ENCODE assay signal across 11 cellular contexts in genomic region chr10:103277713-103278299, GRCh38. TPM values are rescaled to one million over a fixed set of nuclear protein-coding genes. Genes with fewer than 3 reads are reported as not detected.
DNase-seq lines count a peak whose midpoint lies in the region; ATAC-seq and TF ChIP-seq lines count a peak whose summit lies in the region.
"Had no signal": no experiment of that assay in that cellular context is flagged by ENCODE, and none has a peak within 500 bp of the region (broad histone marks: within the 10 kb centered on the region; RNA-seq: fewer than 3 reads in every experiment).

No MANE protein-coding gene starts in this region.

- peak overlapping the region; percentile 18 for H3K4me3 Mint-ChIP-seq in osteocyte (ENCODE audit: unreplicated experiment)

- WGBS in ectodermal cell, 2 experiments: 6% methylated on average over 68 of the region's 68 CpGs

- DNase-seq in D341Med (ENCODE audit: low spot score) (peak; percentile 30), H7 (peak; percentile 68), osteocyte (ENCODE audit: extremely low spot score, unreplicated experiment) (no peak), cerebellar nuclear complex (lab: John Stamatoyannopoulos, UW) (no peak), iPS-NIHi11 (ENCODE audit: low spot score) (no peak), left lobe of liver (ENCODE audit: low spot score) (no peak)
- DNase-seq: activated T-cell treated with anti-CD3 and anti-CD28 coated beads, Interleukin-2, amount 50 U/mL, for 4 hours; effector CD4-positive, alpha-beta T cell had no signal

- no peak for TF ChIP-seq CTCF in osteocyte (IDR thresholded peaks at IDR 0.05)

- H3K27ac ChIP-seq in ectodermal cell (ENCODE audit: insufficient read depth, low read depth, low read length, poor library complexity, severe bottlenecking): no peak overlapping the region
- H3K27ac ChIP-seq: left lung had no signal

- peaks cover 12% of the 10 kb centered on the region for H3K4me1 ChIP-seq in ectodermal cell (ENCODE audit: control insufficient read depth, insufficient read depth, low read length)

- H3K27me3 ChIP-seq in H7 (ENCODE audit: control insufficient read depth, insufficient read depth, low read length): peaks cover 38% of the 10 kb centered on the region
- peaks cover 53% of the 10 kb centered on the region for H3K27me3 ChIP-seq in ectodermal cell (ENCODE audit: control insufficient read depth, insufficient read depth, low read length, poor library complexity, severe bottlenecking)

- H3K27me3 Mint-ChIP-seq in osteocyte (ENCODE audit: unreplicated experiment): peaks cover 40% of the 10 kb centered on the region

- peaks cover 24% of the 10 kb centered on the region for H3K4me1 Mint-ChIP-seq in osteocyte (ENCODE audit: unreplicated experiment)

- H3K9me3 ChIP-seq in ectodermal cell (ENCODE audit: control insufficient read depth, low read length): no peaks in the 10 kb centered on the region
- H3K9me3 ChIP-seq: left lung had no signal

- H3K4me3 ChIP-seq in H7 (ENCODE audit: insufficient read depth, low read depth, low read length) (peak overlapping the region; percentile 61), ectodermal cell (ENCODE audit: insufficient read depth, low read depth, low read length) (peak overlapping the region; percentile 57)

- ATAC-seq in left lobe of liver: no peak

- no peaks in the 10 kb centered on the region for H3K9me3 Mint-ChIP-seq in osteocyte (ENCODE audit: unreplicated experiment)
- H3K9me3 Mint-ChIP-seq: activated T-cell treated with anti-CD3 and anti-CD28 coated beads, Interleukin-2, amount 50 U/mL, for 4 hours; stimulated activated naive CD8-positive, alpha-beta T cell treated with anti-CD3 and anti-CD28 coated beads, Interleukin-15, Interleukin-2, amounts not matched to agents 100 ng/mL and 50 ng/mL, for 24 hours had no signal

- H3K36me3 Mint-ChIP-seq in osteocyte (ENCODE audit: unreplicated experiment): no peaks in the 10 kb centered on the region

- H3K36me3 ChIP-seq in H7 (replicated peaks; ENCODE audit: control insufficient read depth, insufficient read depth, low read length) (no peaks in the 10 kb centered on the region), ectodermal cell (ENCODE audit: control insufficient read depth, insufficient read depth, low read length) (no peaks in the 10 kb centered on the region)
- H3K36me3 ChIP-seq: left lung had no signal

- H3K27ac Mint-ChIP-seq in osteocyte (ENCODE audit: unreplicated experiment): no peak overlapping the region
- H3K27ac Mint-ChIP-seq: stimulated activated naive CD8-positive, alpha-beta T cell treated with anti-CD3 and anti-CD28 coated beads, Interleukin-15, Interleukin-2, amounts not matched to agents 100 ng/mL and 50 ng/mL, for 24 hours had no signal

RNA-seq across cellular contexts. Expression of gene INA, which starts 0.9 kb away (rescaled TPM):
- total RNA-seq in H7 (2014; rRNA removed; shearing (Covaris generic)): 25.0 and 29.5 TPM in 2 replicates
- polyA plus RNA-seq in ectodermal cell (2013, experiment 1 of 4): 19.3 TPM
- polyA plus RNA-seq in ectodermal cell (2013, experiment 2 of 4): 18.4 TPM
- 15.0 TPM for polyA plus RNA-seq in ectodermal cell (2013, experiment 3 of 4)
- polyA plus RNA-seq in ectodermal cell (2013, experiment 4 of 4): 17.5 TPM
- total RNA-seq in osteocyte (2.4 and 2.5 TPM in 2 replicates), left lobe of liver (not detected)

RNA-seq across cellular contexts. Expression of gene RPEL1, which starts 32.1 kb away (rescaled TPM):
- not detected in 2 replicates for total RNA-seq in H7 (2014; rRNA removed; shearing (Covaris generic))
- not detected for polyA plus RNA-seq in ectodermal cell (2013, experiment 1 of 4)
- polyA plus RNA-seq in ectodermal cell (2013, experiment 2 of 4): 0.09 TPM
- polyA plus RNA-seq in ectodermal cell (2013, experiment 3 of 4): not detected
- not detected for polyA plus RNA-seq in ectodermal cell (2013, experiment 4 of 4)
- total RNA-seq in osteocyte: not detected in 2 replicates
- not detected for total RNA-seq in left lobe of liver

Comparison
In these comparisons a context has a peak if more than half of its experiments do, and no peak if none do; other contexts are left out.
1. DNase-seq: peak in D341Med (single experiment) and H7 (single experiment); none in osteocyte (single experiment), cerebellar nuclear complex (0 of 2), iPS-NIHi11 (single experiment) and left lobe of liver (single experiment).